9 cellular contexts compared by ENCODE assay signal in genomic region chr11:1260023-1260501, GRCh38. TPM values are rescaled to one million over a fixed set of nuclear protein-coding genes. Genes with fewer than 3 reads are reported as not detected.
DNase-seq lines count a peak whose midpoint lies in the region; ATAC-seq, FAIRE-seq and TF ChIP-seq lines count a peak whose summit lies in the region.
"Had no signal": no experiment of that assay in that cellular context is flagged by ENCODE, and none has a peak within 500 bp of the region (broad histone marks: within the 10 kb centered on the region; RNA-seq: fewer than 3 reads in every experiment).

No MANE protein-coding gene starts in this region.

- H3K27ac Mint-ChIP-seq in type B pancreatic cell, result no peak overlapping the region

- DNase-seq in BE2C (peak; percentile 50), M059J (ENCODE audit: low read depth) (peak; percentile 7), activated T-cell treated with anti-CD3 and anti-CD28 coated beads for 48 hours (ENCODE audit: low read depth) (peak; percentile 58), HepG2 (ENCODE audit: low spot score) (peak; percentile 37), type B pancreatic cell (ENCODE audit: extremely low spot score, unreplicated experiment) (no peak)

- POLR2A ChIA-PET in HepG2 (lab: Yijun Ruan, JAX), result no interaction called here

- H3K4me3 ChIP-seq in BE2C (ENCODE audit: low read depth, low read length) (no peak overlapping the region), HepG2 (replicated peaks in 1 of 3; ENCODE audit: insufficient read depth in 1 of 3, low read depth in 2 of 3, low read length in 3 of 3) (no peak overlapping the region)

- no peak overlapping the region for H3K4me3 Mint-ChIP-seq in type B pancreatic cell

- H3K4me2 ChIP-seq in HepG2 (ENCODE audit: low read depth, low read length), result no peak overlapping the region

- no TSS peak for BruUV-seq in HepG2 (replicated peaks; lab: Mats Ljungman, UMichigan)

- TF ChIP-seq CTCF in BE2C (IDR thresholded peaks at IDR 0.05; ENCODE audit: low read depth, low read length) (no peak), HepG2 (CRISPR knock-in tag; IDR thresholded peaks at IDR 0.05) (no peak), type B pancreatic cell (conservative IDR thresholded peaks at IDR 0.05) (no peak)

- no peak for TF ChIP-seq POLR2A in HepG2 (IDR thresholded peaks at IDR 0.05; ENCODE audit: insufficient read depth in 1 of 2, low read depth in 2 of 2, low read length in 2 of 2)

- intact Hi-C loops in HepG2 (cut with micrococcal nuclease; ENCODE audit: unreplicated experiment), result loop anchor here (5.0 to 10.0 kb wide), 2 partner anchors 55 to 97 kb away; no protein-coding TSS in a partner anchor

- no peaks in the 10 kb centered on the region for H3K4me1 ChIP-seq in BE2C
- peaks cover 27% of the 10 kb centered on the region for H3K4me1 ChIP-seq in HepG2 (ENCODE audit: insufficient read depth, low read length)

- H3K4me1 Mint-ChIP-seq in type B pancreatic cell (ENCODE audit: unreplicated experiment), result peaks cover 10% of the 10 kb centered on the region

- TF ChIP-seq EP300 in HepG2 (IDR thresholded peaks at IDR 0.05; ENCODE audit: low read depth in 2 of 2, low read length in 2 of 2) (no peak), HepG2 (CRISPR knock-in tag; IDR thresholded peaks at IDR 0.05; ENCODE audit: borderline replicate concordance) (no peak)

- no peak overlapping the region for H3K27ac ChIP-seq in HepG2 (ENCODE audit: extremely low read length, insufficient read depth, low read length)

- CTCF ChIA-PET in HepG2 (lab: Yijun Ruan, JAX; ENCODE audit: low intra/inter-chr PET ratio, low total read pairs), result no interaction called here

- H3K36me3 Mint-ChIP-seq in type B pancreatic cell, result peaks cover 4% of the 10 kb centered on the region

- peaks cover 3% of the 10 kb centered on the region for H3K27me3 Mint-ChIP-seq in type B pancreatic cell

- H3K9me3 ChIP-seq in BE2C (no peaks in the 10 kb centered on the region), HepG2 (ENCODE audit: low read length) (peaks cover 4% of the 10 kb centered on the region; the same call in 1 of the 2 replicates)

- WGBS in HepG2 (ENCODE audit: low lambda C conversion rate), result 80% methylated on average over 2 of the region's 10 CpGs

- H3K9me3 Mint-ChIP-seq in type B pancreatic cell, result peaks cover 5% of the 10 kb centered on the region

- no peaks in the 10 kb centered on the region for H3K36me3 ChIP-seq in BE2C
- H3K36me3 ChIP-seq in HepG2 (replicated peaks in 1 of 2; ENCODE audit: control insufficient read depth in 1 of 2, insufficient read depth in 2 of 2, low read length in 2 of 2), result no peaks in the 10 kb centered on the region

- TF ChIP-seq RAD21 in HepG2 (CRISPR knock-in tag; IDR thresholded peaks at IDR 0.05), result no peak

- H2AFZ ChIP-seq in HepG2 (ENCODE audit: low read length), result no peak overlapping the region

- H3K27me3 ChIP-seq in BE2C (no peaks in the 10 kb centered on the region), HepG2 (ENCODE audit: control insufficient read depth in 1 of 2, insufficient read depth in 2 of 2, low read length in 2 of 2) (no peaks in the 10 kb centered on the region; a peak in 1 of 5 replicates)

- H3K79me2 ChIP-seq in HepG2 (ENCODE audit: insufficient read depth, low read length), result no peaks in the 10 kb centered on the region

- no peak overlapping the region for H3K9ac ChIP-seq in HepG2 (ENCODE audit: insufficient read depth, low read depth, low read length)

- H4K20me1 ChIP-seq in HepG2 (ENCODE audit: insufficient read depth, low read length), result no peaks in the 10 kb centered on the region

- no peak for FAIRE-seq in HepG2 (lab: Jason Lieb, UNC)
- FAIRE-seq: G401.6 had no signal

- peak; percentile 53 for ATAC-seq in HepG2
- ATAC-seq in HG03442 (IDR thresholded peaks at IDR 0.05; ENCODE audit: unreplicated experiment), result no peak
- ATAC-seq in GM21529 (IDR thresholded peaks at IDR 0.05; ENCODE audit: unreplicated experiment), result no peak
- no peak for ATAC-seq in HG03097 (IDR thresholded peaks at IDR 0.05; ENCODE audit: low FRiP score, unreplicated experiment)

- in situ Hi-C loops in HepG2 (cut with HindIII; ENCODE audit: extremely low pct_ligation_motif_present, low pct_unique_long_range_greater_than_20kb), result no loop called here

TF ChIP-seq in HepG2, 621 proteins besides CTCF, POLR2A, EP300 and RAD21 (continues in another document):
- TF ChIP-seq SP1 (IDR thresholded peaks at IDR 0.05) (no peak), SP1 (CRISPR knock-in tag; IDR thresholded peaks at IDR 0.05) (0 out of 2 replicates have a peak, but pooled peaks have one; percentile 25), BCL6 (CRISPR knock-in tag; IDR thresholded peaks at IDR 0.05) (no peak), RFX5 (IDR thresholded peaks at IDR 0.05; ENCODE audit: low read depth, low read length) (no peak), RORA (CRISPR knock-in tag; IDR thresholded peaks at IDR 0.05) (no peak), ZNF788 (CRISPR knock-in tag; IDR thresholded peaks at IDR 0.05; ENCODE audit: borderline replicate concordance) (no peak), ZKSCAN1 (IDR thresholded peaks at IDR 0.05; ENCODE audit: low read length) (no peak), ZSCAN25 (CRISPR knock-in tag; IDR thresholded peaks at IDR 0.05) (peak; percentile 69; the same call in 1 of the 2 replicates), ZBTB42 (CRISPR knock-in tag; IDR thresholded peaks at IDR 0.05) (peak; percentile 95; the same call in 1 of the 2 replicates), KDM2A (CRISPR knock-in tag; IDR thresholded peaks at IDR 0.05; ENCODE audit: borderline replicate concordance, low read depth) (0 out of 2 replicates have a peak, but pooled peaks have one; percentile 41), ZNF678 (CRISPR knock-in tag; IDR thresholded peaks at IDR 0.05) (no peak)

RNA-seq across cellular contexts. Expression of gene MUC5B, which starts 37.2 kb away (rescaled TPM):
- not detected for polyA plus RNA-seq in BE2C (2012; ENCODE audit: insufficient read depth, insufficient read length, low read depth)
- total RNA-seq in M059J (2014; rRNA removed; shearing (Covaris generic)), result not detected in 2 replicates
- total RNA-seq in HepG2 (2016; rRNA removed; fragmentation: Illumina TruSeq; extraction: Trizol), result not detected in 2 replicates
- total RNA-seq in HepG2 (2016; cell fraction: cytosol; rRNA removed; fragmentation: Illumina TruSeq; extraction: Trizol; ENCODE audit: low read depth), result under 0.01 TPM in 1 of 2 replicates, not detected in the other
- not detected in 2 replicates for total RNA-seq in HepG2 (2016; cell fraction: insoluble cytoplasmic fraction; rRNA removed; fragmentation: Illumina TruSeq; extraction: Trizol)
- not detected in 2 replicates for total RNA-seq in HepG2 (2016; cell fraction: membrane; rRNA removed; fragmentation: Illumina TruSeq; extraction: Trizol)
- total RNA-seq in HepG2 (2016; cell fraction: nucleus; rRNA removed; fragmentation: Illumina TruSeq; extraction: Trizol), result not detected in 2 replicates
- polyA plus RNA-seq in HepG2 (2011; rRNA removed), result 0.01 and 0.05 TPM in 2 replicates
- under 0.01 and 0.01 TPM in 2 replicates for polyA plus RNA-seq in HepG2 (2011; cell fraction: cytosol; rRNA removed)
- 0.18 and 0.99 TPM in 2 replicates for polyA plus RNA-seq in HepG2 (2011; cell fraction: nucleus; rRNA removed)
- polyA plus RNA-seq in HepG2 (2012), result 2.3 and 3.1 TPM in 2 replicates
- not detected in 2 replicates for polyA plus RNA-seq in HepG2 (2016; cell fraction: cytosol; fragmentation: Illumina TruSeq; extraction: Trizol; ENCODE audit: low read depth)
- not detected in 2 replicates for polyA plus RNA-seq in HepG2 (2016; cell fraction: insoluble cytoplasmic fraction; fragmentation: Illumina TruSeq; extraction: Trizol; ENCODE audit: low read depth)
- polyA plus RNA-seq in HepG2 (2016; cell fraction: membrane; fragmentation: Illumina TruSeq; extraction: Trizol; ENCODE audit: low read depth), result not detected in 2 replicates
- polyA plus RNA-seq in HepG2 (2016; cell fraction: nucleus; fragmentation: Illumina TruSeq; extraction: Trizol; ENCODE audit: insufficient read depth, low read depth), result not detected in 2 replicates
- 0.02 and 0.06 TPM in 2 replicates for polyA minus RNA-seq in HepG2 (2011; rRNA and poly(A)+ RNA removed; ENCODE audit: low replicate concordance)
- 0.69 TPM in 1 of 2 replicates, not detected in the other for polyA minus RNA-seq in HepG2 (2011; cell fraction: cytosol; rRNA and poly(A)+ RNA removed)
- 0.26 and 0.50 TPM in 2 replicates for polyA minus RNA-seq in HepG2 (2011; cell fraction: nucleus; rRNA and poly(A)+ RNA removed)
- 0.48 and 2.0 TPM in 2 replicates for total RNA-seq in type B pancreatic cell (ENCODE audit: low replicate concordance)

RNA-seq across cellular contexts. Expression of gene TOLLIP, which starts 49.4 kb away (rescaled TPM):
- polyA plus RNA-seq in BE2C (2012; ENCODE audit: insufficient read depth, insufficient read length, low read depth), result 38.5 TPM
- total RNA-seq in M059J (2014; rRNA removed; shearing (Covaris generic)), result 19.8 and 21.5 TPM in 2 replicates
- total RNA-seq in HepG2 (2016; rRNA removed; fragmentation: Illumina TruSeq; extraction: Trizol) (19.4 and 25.9 TPM in 2 replicates), type B pancreatic cell (ENCODE audit: low replicate concordance) (49.2 and 65.1 TPM in 2 replicates)
- total RNA-seq in HepG2 (2016; cell fraction: cytosol; rRNA removed; fragmentation: Illumina TruSeq; extraction: Trizol; ENCODE audit: low read depth), result 21.8 and 24.1 TPM in 2 replicates
- 18.0 and 24.4 TPM in 2 replicates for total RNA-seq in HepG2 (2016; cell fraction: insoluble cytoplasmic fraction; rRNA removed; fragmentation: Illumina TruSeq; extraction: Trizol)
- total RNA-seq in HepG2 (2016; cell fraction: membrane; rRNA removed; fragmentation: Illumina TruSeq; extraction: Trizol), result 16.0 and 17.9 TPM in 2 replicates
- 11.3 and 14.6 TPM in 2 replicates for total RNA-seq in HepG2 (2016; cell fraction: nucleus; rRNA removed; fragmentation: Illumina TruSeq; extraction: Trizol)
- 44.2 and 47.5 TPM in 2 replicates for polyA plus RNA-seq in HepG2 (2011; rRNA removed)
- 27.1 and 38.7 TPM in 2 replicates for polyA plus RNA-seq in HepG2 (2011; cell fraction: cytosol; rRNA removed)
- polyA plus RNA-seq in HepG2 (2011; cell fraction: nucleus; rRNA removed), result 59.6 and 61.9 TPM in 2 replicates
- 31.4 and 32.5 TPM in 2 replicates for polyA plus RNA-seq in HepG2 (2012)
- 23.1 and 26.1 TPM in 2 replicates for polyA plus RNA-seq in HepG2 (2016; cell fraction: cytosol; fragmentation: Illumina TruSeq; extraction: Trizol; ENCODE audit: low read depth)
- 40.7 and 53.4 TPM in 2 replicates for polyA plus RNA-seq in HepG2 (2016; cell fraction: insoluble cytoplasmic fraction; fragmentation: Illumina TruSeq; extraction: Trizol; ENCODE audit: low read depth)
- 25.9 and 29.3 TPM in 2 replicates for polyA plus RNA-seq in HepG2 (2016; cell fraction: membrane; fragmentation: Illumina TruSeq; extraction: Trizol; ENCODE audit: low read depth)
- polyA plus RNA-seq in HepG2 (2016; cell fraction: nucleus; fragmentation: Illumina TruSeq; extraction: Trizol; ENCODE audit: insufficient read depth, low read depth), result 27.5 and 35.7 TPM in 2 replicates
- polyA minus RNA-seq in HepG2 (2011; rRNA and poly(A)+ RNA removed; ENCODE audit: low replicate concordance), result 19.2 and 101 TPM in 2 replicates
- 14.2 and 15.4 TPM in 2 replicates for polyA minus RNA-seq in HepG2 (2011; cell fraction: cytosol; rRNA and poly(A)+ RNA removed)
- 17.4 and 24.5 TPM in 2 replicates for polyA minus RNA-seq in HepG2 (2011; cell fraction: nucleus; rRNA and poly(A)+ RNA removed)
